8 cellular contexts compared by ENCODE assay signal in the genomic region with DNA sequence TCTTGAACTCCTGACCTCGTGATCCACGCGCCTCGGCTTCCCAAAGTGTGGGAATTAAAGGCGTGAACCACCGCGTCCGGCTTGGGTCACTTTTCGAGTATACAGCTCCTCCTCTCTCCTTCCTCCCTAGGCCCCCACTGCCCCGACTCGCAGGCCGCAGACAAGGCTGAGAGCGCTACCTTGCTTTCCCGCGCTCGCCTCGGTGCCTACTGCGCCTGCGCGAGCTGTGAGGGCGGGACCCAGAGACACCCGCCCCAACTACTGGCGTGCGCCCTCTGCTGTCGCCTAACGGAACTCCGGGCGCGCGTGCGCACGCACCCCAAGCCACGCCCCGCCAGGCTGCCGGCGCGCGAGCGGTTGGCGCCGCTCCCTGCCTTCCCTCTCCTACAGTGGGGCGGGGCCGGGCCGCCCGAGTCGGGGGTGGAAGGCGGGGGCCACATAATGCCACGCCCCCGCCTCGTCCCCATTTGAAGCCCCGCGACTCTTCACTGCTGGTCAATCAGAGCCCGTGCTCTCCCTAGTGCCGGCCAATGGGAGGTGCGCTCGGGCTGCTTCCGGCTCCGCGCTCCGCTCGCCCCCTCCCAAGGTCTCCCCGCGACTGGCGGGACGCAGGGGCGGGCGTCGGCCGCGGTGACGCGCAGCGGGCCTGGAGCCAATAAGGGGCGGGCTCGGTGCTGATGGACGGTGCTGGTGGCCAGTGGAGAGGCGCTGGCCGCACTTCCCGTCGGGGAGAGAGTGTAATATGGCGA. TPM values are rescaled to one million over a fixed set of nuclear protein-coding genes. Genes with fewer than 3 reads are reported as not detected.
A peak's percentile ranks its signal among the peaks of the same experiment; 100 is the strongest.
DNase-seq lines count a peak whose midpoint lies in the region; ATAC-seq and TF ChIP-seq lines count a peak whose summit lies in the region.

TSS of gene RAB8A (plus strand) at position 730 of the 749 bp plus-strand sequence. CDS start at position 743, 13 bp downstream.

- peak; percentile 83 for ATAC-seq in GM21786 (IDR thresholded peaks at IDR 0.05; ENCODE audit: unreplicated experiment)

- no peaks in the 10 kb centered on the region for H3K9me2 ChIP-seq in DOHH2 (replicated peaks; ENCODE audit: control insufficient read depth, low read length)

- H3K9me3 ChIP-seq in DOHH2 (ENCODE audit: control insufficient read depth, insufficient read depth, low read length), result no peaks in the 10 kb centered on the region
- no peaks in the 10 kb centered on the region for H3K9me3 ChIP-seq in KOPT-K1 (ENCODE audit: insufficient read depth, low read length, poor library complexity, severe bottlenecking)
- H3K9me3 ChIP-seq in Peyer's patch, result no peaks in the 10 kb centered on the region
- no peaks in the 10 kb centered on the region for H3K9me3 ChIP-seq in esophagus muscularis mucosa
- H3K9me3 ChIP-seq in muscle layer of duodenum (ENCODE audit: control insufficient read depth in 1 of 2, low read length in 2 of 2), result no peaks in the 10 kb centered on the region

- H3K79me2 ChIP-seq in DOHH2 (ENCODE audit: control insufficient read depth, low read length), result peaks cover 46% of the 10 kb centered on the region

- DNase-seq in Peyer's patch, result peak; percentile 99 to 100 (median 99)
- peak; percentile 100 for DNase-seq in activated T-cell treated with anti-CD3 and anti-CD28 coated beads, Interleukin-2, amount 50 U/mL, for 48 hours
- DNase-seq in esophagus muscularis mucosa (ENCODE audit: extremely low spot score), result peak; percentile 99
- DNase-seq in stimulated activated CD8-positive, alpha-beta memory T cell treated with anti-CD3 and anti-CD28 coated beads, Interleukin-7, amount 100 ng/mL, for 4 hours (ENCODE audit: low read depth in 2 of 2), result peak; percentile 94 to 97

- H3K4me3 ChIP-seq in DOHH2 (ENCODE audit: low read length) (peak within 1 kb of the TSS; percentile 99), Peyer's patch (peak within 1 kb of the TSS; percentile 71 to 94 (median 92)), esophagus muscularis mucosa (peak within 1 kb of the TSS; percentile 79 to 94 (median 86)), muscle layer of duodenum (ENCODE audit: low read depth in 1 of 2, low read length in 2 of 2) (peak within 1 kb of the TSS; percentile 92 to 95)

- no peak for TF ChIP-seq EP300 in esophagus muscularis mucosa (IDR thresholded peaks at IDR 0.05)

- peak within 1 kb of the TSS; percentile 69 for H3K27ac ChIP-seq in DOHH2 (ENCODE audit: low read depth, low read length)
- peak within 1 kb of the TSS; percentile 86 for H3K27ac ChIP-seq in KOPT-K1 (ENCODE audit: low read depth, low read length, poor library complexity, severe bottlenecking)
- H3K27ac ChIP-seq in Peyer's patch, result peak within 1 kb of the TSS; percentile 94 to 96 (median 96)
- H3K27ac ChIP-seq in esophagus muscularis mucosa (replicated peaks in 1 of 4), result peak within 1 kb of the TSS; percentile 89 to 95 (median 94)
- peak within 1 kb of the TSS; percentile 90 for H3K27ac ChIP-seq in muscle layer of duodenum (ENCODE audit: low read length)

- peaks cover 37% of the 10 kb centered on the region for H3K36me3 ChIP-seq in DOHH2 (ENCODE audit: control insufficient read depth, low read length)
- H3K36me3 ChIP-seq in KOPT-K1 (ENCODE audit: insufficient read depth, low read length), result peaks cover 32% of the 10 kb centered on the region
- H3K36me3 ChIP-seq in Peyer's patch, result peaks cover 0 to 8% (median 0%) of the 10 kb centered on the region in 3 donors
- H3K36me3 ChIP-seq in esophagus muscularis mucosa, result peaks cover 0 to 8% (median 0%) of the 10 kb centered on the region in 4 donors
- no peaks in the 10 kb centered on the region for H3K36me3 ChIP-seq in muscle layer of duodenum (ENCODE audit: control insufficient read depth in 1 of 2, insufficient read depth in 2 of 2, low read length in 2 of 2)

- TF ChIP-seq POLR2A in Peyer's patch (IDR thresholded peaks at IDR 0.05) (no peak), esophagus muscularis mucosa (IDR thresholded peaks at IDR 0.05; ENCODE audit: low read depth) (no peak)

- TF ChIP-seq CTCF in DOHH2 (IDR thresholded peaks at IDR 0.05; ENCODE audit: low read depth, low read length, poor library complexity, severe bottlenecking) (peak; percentile 74), Peyer's patch (IDR thresholded peaks at IDR 0.05) (peak; percentile 98 to 100 (median 100)), esophagus muscularis mucosa (IDR thresholded peaks at IDR 0.05) (peak; percentile 99 to 100 (median 100))

- WGBS in esophagus muscularis mucosa, result 1% methylated on average over 34 of the region's 81 CpGs

- H3K4me1 ChIP-seq in DOHH2 (ENCODE audit: control insufficient read depth, low read length), result peaks cover 47% of the 10 kb centered on the region
- H3K4me1 ChIP-seq in Peyer's patch, result peaks cover 4 to 49% (median 18%) of the 10 kb centered on the region in 4 donors
- H3K4me1 ChIP-seq in esophagus muscularis mucosa, result peaks cover 23 to 52% (median 50%) of the 10 kb centered on the region in 4 donors
- H3K4me1 ChIP-seq in muscle layer of duodenum (ENCODE audit: control insufficient read depth in 1 of 2, insufficient read depth in 2 of 2, low read length in 2 of 2), result peaks cover 16 to 27% of the 10 kb centered on the region in 2 donors

- peaks cover 7% of the 10 kb centered on the region for H4K20me1 ChIP-seq in DOHH2 (ENCODE audit: control insufficient read depth, insufficient read depth, low read depth, low read length)

- peak within 1 kb of the TSS; percentile 100 for H3K4me2 ChIP-seq in DOHH2 (ENCODE audit: low read length)

- no peaks in the 10 kb centered on the region for H3K27me3 ChIP-seq in DOHH2 (ENCODE audit: control insufficient read depth, low read length)
- H3K27me3 ChIP-seq in Peyer's patch, result no peaks in the 10 kb centered on the region
- H3K27me3 ChIP-seq in esophagus muscularis mucosa, result no peaks in the 10 kb centered on the region
- H3K27me3 ChIP-seq in muscle layer of duodenum (ENCODE audit: low read depth, low read length), result no peaks in the 10 kb centered on the region

- H3F3A ChIP-seq in DOHH2 (ENCODE audit: control insufficient read depth, insufficient read depth), result peaks cover 4% of the 10 kb centered on the region; the same call in 1 of the 2 replicates

- intact Hi-C loops in esophagus muscularis mucosa (cut with DNase I), result loop anchor here (5.0 kb wide), 3 partner anchors 49 to 76 kb away; partner anchors contain the start of gene FAM32A

RNA-seq across cellular contexts. Expression of gene RAB8A, which starts in this region (rescaled TPM):
- total RNA-seq in Peyer's patch, result 100 to 1,000 TPM in 2 of 4 donors, 10 to 100 TPM in 2; 53.6 to 138 (median 113) TPM
- 10 to 100 TPM; 37.9 to 56.4 (median 42.9) TPM for total RNA-seq in esophagus muscularis mucosa

Comparison
In these comparisons a context has a peak if more than half of its experiments do, and no peak if none do; other contexts are left out.
1. Peak in every context shown above with its lines: DNase-seq, ATAC-seq, H3K4me3 ChIP-seq and H3K27ac ChIP-seq.